ENCODE assay signal across 8 cellular contexts in genomic region chr4:128386761-128387599, GRCh38.
DNase-seq lines count a peak whose midpoint lies in the region; ATAC-seq and TF ChIP-seq lines count a peak whose summit lies in the region.

No MANE protein-coding gene starts in this region.

- in situ Hi-C loops in Caki2 (cut with HindIII; ENCODE audit: low pct_unique_long_range_greater_than_20kb, low sequenced_read_pairs) (no loop called here), brain microvascular endothelial cell (cut with HindIII; ENCODE audit: low pct_ligation_motif_present, low sequenced_read_pairs) (no loop called here)

- H3K27me3 ChIP-seq in brain microvascular endothelial cell (replicated peaks) (no peaks in the 10 kb centered on the region), spleen (replicated peaks in 1 of 7) (no peaks in the 10 kb centered on the region)

- no peak overlapping the region for H3K4me3 ChIP-seq in brain microvascular endothelial cell (ENCODE audit: low read depth, low read length)
- H3K4me3 ChIP-seq in spleen = no peak overlapping the region

- intact Hi-C loops in spleen (cut with DNase I; ENCODE audit: low total_unique reads) = no loop called here

- H3K9me3 ChIP-seq in spleen = no peaks in the 10 kb centered on the region

- no peak for ATAC-seq in stimulated activated naive CD8-positive, alpha-beta T cell treated with anti-CD3 and anti-CD28 coated beads, Interleukin-15, Interleukin-2, amounts not matched to agents 100 U/mL and 50 U/mL, for 24 hours

- peak; percentile 16 for TF ChIP-seq CTCF in brain microvascular endothelial cell (IDR thresholded peaks at IDR 0.05; ENCODE audit: low read depth, low read length, missing control alignments)
- no peak for TF ChIP-seq CTCF in spleen (IDR thresholded peaks at IDR 0.05 in 8 of 11, conservative IDR thresholded peaks at IDR 0.05 in 3 of 11)

- peak overlapping the region; percentile 86 for H3K27ac ChIP-seq in brain microvascular endothelial cell
- H3K27ac ChIP-seq in spleen = peak overlapping the region in 7 of 8 donors; percentile 2 to 60 (median 43)

- H3K36me3 ChIP-seq in brain microvascular endothelial cell (replicated peaks) (no peaks in the 10 kb centered on the region), spleen (no peaks in the 10 kb centered on the region)

- H3K4me1 ChIP-seq in spleen = peaks cover 0 to 3% (median 0%) of the 10 kb centered on the region in 6 donors

- 56 to 80% (median 61%) methylated on average over 13 to 15 of the region's 15 CpGs for WGBS in spleen, 5 donors

- DNase-seq in Caki2 (ENCODE audit: low read depth) (peak; percentile 99), NCI-H1092 treated with DMSO at 0.1 percent for 48 hours (lab: John Stamatoyannopoulos, UW) (peak; percentile 79), brain microvascular endothelial cell (peak; percentile 97), islet precursor cell (peak; percentile 97), spleen (no peak), NCI-H128 (lab: John Stamatoyannopoulos, UW; ENCODE audit: unreplicated experiment) (no peak)
- DNase-seq in stimulated activated naive CD8-positive, alpha-beta T cell treated with anti-CD3 and anti-CD28 coated beads, Interleukin-15, Interleukin-2, amounts not matched to agents 100 U/mL and 50 U/mL, for 24 hours = no peak
- DNase-seq in effector CD4-positive, alpha-beta T cell = no peak

- no peak for TF ChIP-seq POLR2A in spleen (IDR thresholded peaks at IDR 0.05)

Comparison
In these comparisons a context has a peak if more than half of its experiments do, and no peak if none do; other contexts are left out.
1. DNase-seq: peak in Caki2 (single experiment), NCI-H1092 treated with DMSO at 0.1 percent for 48 hours (single experiment), brain microvascular endothelial cell (single experiment) and islet precursor cell (single experiment); none in spleen (single experiment), stimulated activated naive CD8-positive, alpha-beta T cell treated with anti-CD3 and anti-CD28 coated beads, Interleukin-15, Interleukin-2, amounts not matched to agents 100 U/mL and 50 U/mL, for 24 hours (single experiment), NCI-H128 (single experiment) and effector CD4-positive, alpha-beta T cell (single experiment).